10 cellular contexts compared by ENCODE assay signal in genomic region chr7:86932038-86932512, GRCh38.
DNase-seq lines count a peak whose midpoint lies in the region; ATAC-seq and TF ChIP-seq lines count a peak whose summit lies in the region.
"Had no signal": no experiment of that assay in that cellular context is flagged by ENCODE, and none has a peak within 500 bp of the region (broad histone marks: within the 10 kb centered on the region; RNA-seq: fewer than 3 reads in every experiment).

No MANE protein-coding gene starts in this region.

- ATAC-seq in aorta (ENCODE audit: low FRiP score) (peak; percentile 76), HG02763 (IDR thresholded peaks at IDR 0.05; ENCODE audit: unreplicated experiment) (no peak)

- peaks cover 0 to 5% of the 10 kb centered on the region in 2 donors for H3K4me1 ChIP-seq in right atrium auricular region
- H3K4me1 ChIP-seq in aorta (ENCODE audit: control insufficient read depth in 1 of 2, insufficient read depth in 2 of 2, low read length in 2 of 2) = peaks cover 0 to 3% of the 10 kb centered on the region in 2 donors

- intact Hi-C loops in aorta (cut with DNase I) = loop anchor here (5.0 kb wide), 2 partner anchors 125 to 210 kb away; partner anchors contain the start of gene ELAPOR2 (in 1 of the 2)

- 58 to 74% methylated on average over 3 of the region's 3 CpGs for WGBS in aorta, 2 donors

- no peaks in the 10 kb centered on the region for H3K27me3 ChIP-seq in right atrium auricular region
- no peaks in the 10 kb centered on the region for H3K27me3 ChIP-seq in aorta (ENCODE audit: control insufficient read depth in 1 of 2, insufficient read depth in 2 of 2, low read length in 1 of 2)

- no peak for TF ChIP-seq CTCF in right atrium auricular region (IDR thresholded peaks at IDR 0.05)

- H3K9me3 ChIP-seq in right atrium auricular region = no peaks in the 10 kb centered on the region
- no peaks in the 10 kb centered on the region for H3K9me3 ChIP-seq in aorta (ENCODE audit: control insufficient read depth, low read length)

- H3K4me3 ChIP-seq in right atrium auricular region (no peak overlapping the region), aorta (ENCODE audit: low read length in 2 of 2) (no peak overlapping the region)

- H3K27ac ChIP-seq in right atrium auricular region = peak overlapping the region; percentile 28 to 57
- no peak overlapping the region for H3K27ac ChIP-seq in aorta (ENCODE audit: low read depth in 1 of 2, low read length in 2 of 2)

- DNase-seq in stimulated activated CD4-positive, alpha-beta T cell treated with anti-CD3 and anti-CD28 coated beads, Interleukin-1b, Interleukin-23, amount 100 ng/mL, for 48 hours = peak; percentile 10
- no peak for DNase-seq in stimulated activated CD4-positive, alpha-beta T cell treated with anti-CD3 and anti-CD28 coated beads, Interleukin-12 subunit alpha, Interleukin-12 subunit beta, amount 100 ng/mL, for 4 hours
- peak; percentile 25 for DNase-seq in astrocyte of the hippocampus (ENCODE audit: low read depth, low spot score)
- no peak for DNase-seq in right atrium auricular region (ENCODE audit: low spot score)
- DNase-seq in aorta = peak in 1 of 2 donors; percentile 33
- no peak for DNase-seq in putamen (ENCODE audit: low spot score)
- DNase-seq in NCI-H1694 (lab: John Stamatoyannopoulos, UW) = no peak
- DNase-seq: activated gamma-delta T cell treated with Interleukin-2 at 50 U/mL for 16 hours; CD4-positive, alpha-beta T cell had no signal

- H3K36me3 ChIP-seq in right atrium auricular region (no peaks in the 10 kb centered on the region), aorta (ENCODE audit: control insufficient read depth in 1 of 2, insufficient read depth in 2 of 2, low read length in 1 of 2) (no peaks in the 10 kb centered on the region)

Comparison
In these comparisons a context has a peak if more than half of its experiments do, and no peak if none do; other contexts are left out.
1. DNase-seq: peak in stimulated activated CD4-positive, alpha-beta T cell treated with anti-CD3 and anti-CD28 coated beads, Interleukin-1b, Interleukin-23, amount 100 ng/mL, for 48 hours (single experiment) and astrocyte of the hippocampus (single experiment); none in stimulated activated CD4-positive, alpha-beta T cell treated with anti-CD3 and anti-CD28 coated beads, Interleukin-12 subunit alpha, Interleukin-12 subunit beta, amount 100 ng/mL, for 4 hours (single experiment), right atrium auricular region (single experiment), putamen (single experiment) and NCI-H1694 (single experiment).
2. H3K27ac ChIP-seq: peak in right atrium auricular region (2 of 2); none in aorta (0 of 2).